In genomic region chr2:36625304-36625703, GRCh38 we compare ENCODE assay signal across 1 cellular context.
TF ChIP-seq lines count a peak whose summit lies in the region.

No MANE protein-coding gene starts in this region.

TF ChIP-seq in Ishikawa, 13 proteins besides CTCF, POLR2A, EP300 and RAD21 (continued from another document):
- TF ChIP-seq USF1 (IDR thresholded peaks at IDR 0.05) = no peak
